28 cellular contexts compared by ENCODE assay signal in the genomic region with DNA sequence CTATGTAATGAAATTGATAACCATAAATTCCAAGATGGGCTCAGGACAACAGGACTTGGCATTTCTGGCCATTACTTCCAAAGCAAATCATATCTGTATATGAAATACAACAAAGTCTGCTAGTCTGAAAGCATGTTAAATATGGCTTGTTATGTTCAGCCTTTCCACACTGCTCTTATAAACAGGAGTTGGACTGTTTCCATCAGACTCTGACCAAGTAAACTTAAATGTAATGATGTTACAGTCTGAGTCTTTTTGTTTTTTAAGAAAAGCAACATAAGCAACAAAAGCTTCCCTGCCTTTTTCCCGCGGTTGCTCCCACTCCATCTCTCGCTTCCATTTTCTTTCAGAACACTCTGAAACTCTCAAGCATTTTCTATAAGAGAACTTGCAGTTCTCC.
"Had no signal": no experiment of that assay in that cellular context is flagged by ENCODE, and none has a peak within 500 bp of the region (broad histone marks: within the 10 kb centered on the region; RNA-seq: fewer than 3 reads in every experiment).

No MANE protein-coding gene starts in this region.

- ATAC-seq: gastrocnemius medialis; naive thymus-derived CD4-positive, alpha-beta T cell; pancreas; right lobe of liver; stimulated activated naive CD8-positive, alpha-beta T cell treated with anti-CD3 and anti-CD28 coated beads, Interleukin-15, amount 100 ng/mL, for 72 hours; upper lobe of right lung had no signal

- H3K27me3 ChIP-seq: esophagus squamous epithelium, gastrocnemius medialis, pancreas, right lobe of liver, suprapubic skin, transverse colon, upper lobe of right lung, uterus had no signal

- H3K9me3 ChIP-seq: esophagus squamous epithelium, gastrocnemius medialis, pancreas, right lobe of liver, suprapubic skin, transverse colon, upper lobe of right lung, uterus had no signal

- H3K27ac ChIP-seq: coronary artery, esophagus squamous epithelium, gastrocnemius medialis, pancreas, right lobe of liver, suprapubic skin, transverse colon, upper lobe of right lung, uterus had no signal

- H3K4me1 ChIP-seq: esophagus squamous epithelium, pancreas, right lobe of liver, suprapubic skin, transverse colon, upper lobe of right lung, uterus had no signal

- H3K4me3 ChIP-seq: coronary artery, esophagus squamous epithelium, gastrocnemius medialis, lung, pancreas, right lobe of liver, smooth muscle cell, suprapubic skin, transverse colon, upper lobe of right lung, uterus had no signal

- H3K4me2 ChIP-seq: smooth muscle cell had no signal

- H3K36me3 ChIP-seq: esophagus squamous epithelium, gastrocnemius medialis, pancreas, right lobe of liver, suprapubic skin, transverse colon, upper lobe of right lung, uterus had no signal

- DNase-seq: dermis blood vessel endothelial cell; effector memory CD4-positive, alpha-beta T cell; erythroblast; esophagus squamous epithelium; foreskin fibroblast; gastrocnemius medialis; head of caudate nucleus; islet precursor cell; midbrain; naive thymus-derived CD4-positive, alpha-beta T cell; occipital lobe; pancreas; retina; right lobe of liver; stimulated activated CD4-positive, alpha-beta T cell treated with anti-CD3 and anti-CD28 coated beads, Interleukin-12 subunit alpha, Interleukin-12 subunit beta, amount 100 ng/mL, for 4 hours; stimulated activated CD4-positive, alpha-beta T cell treated with anti-CD3 and anti-CD28 coated beads, Interleukin-1b, Interleukin-23, amount 100 ng/mL, for 48 hours; stimulated activated CD4-positive, alpha-beta T cell treated with anti-CD3 and anti-CD28 coated beads, Interleukin-4, amount 100 ng/mL, for 1 hour; stimulated activated CD8-positive, alpha-beta memory T cell treated with anti-CD3 and anti-CD28 coated beads, Interleukin-4, amount 100 ng/mL, for 48 hours; stimulated activated naive CD4-positive, alpha-beta T cell; stimulated activated naive CD8-positive, alpha-beta T cell treated with anti-CD3 and anti-CD28 coated beads, Interleukin-15, amount 100 ng/mL, for 72 hours; transverse colon; upper lobe of right lung; uterus had no signal

- FAIRE-seq: endothelial cell of umbilical vein, pancreas had no signal
